13 cellular contexts compared by ENCODE assay signal in genomic region chr4:94871644-94872305, GRCh38.
"Had no signal": no experiment of that assay in that cellular context is flagged by ENCODE, and none has a peak within 500 bp of the region (broad histone marks: within the 10 kb centered on the region; RNA-seq: fewer than 3 reads in every experiment).

No MANE protein-coding gene starts in this region.

- H3K36me3 ChIP-seq: heart left ventricle, left ventricle myocardium inferior, lower lobe of right lung, neural progenitor cell, pancreas had no signal

- DNase-seq: effector memory CD4-positive, alpha-beta T cell; foreskin melanocyte; heart left ventricle; left ventricle myocardium inferior; lower lobe of right lung; midbrain; nucleus accumbens; pancreas; right cardiac atrium; stimulated activated CD4-positive, alpha-beta T cell treated with anti-CD3 and anti-CD28 coated beads, Interleukin-2, amount 100 ng/mL, for 48 hours; stimulated activated naive CD4-positive, alpha-beta T cell treated with Interleukin-2 at 50 U/mL for 16 hours had no signal

- H3K9me3 ChIP-seq: heart left ventricle, left ventricle myocardium inferior, lower lobe of right lung, pancreas had no signal

- H3K4me1 ChIP-seq: heart left ventricle, left ventricle myocardium inferior, lower lobe of right lung, neural progenitor cell, pancreas had no signal

- H3K4me3 ChIP-seq: heart left ventricle, left ventricle myocardium inferior, lower lobe of right lung, neural progenitor cell, pancreas, smooth muscle cell had no signal

- H3K27me3 ChIP-seq: heart left ventricle, neural progenitor cell, pancreas had no signal

- H3K9ac ChIP-seq: neural progenitor cell had no signal

- H3K27ac ChIP-seq: heart left ventricle, left ventricle myocardium inferior, lower lobe of right lung, neural progenitor cell, pancreas had no signal
